19 cellular contexts compared by ENCODE assay signal in genomic region chr22:42696331-42696967, GRCh38. TPM values are rescaled to one million over a fixed set of nuclear protein-coding genes. Genes with fewer than 3 reads are reported as not detected.
A peak's percentile ranks its signal among the peaks of the same experiment; 100 is the strongest.
DNase-seq lines count a peak whose midpoint lies in the region; TF ChIP-seq lines count a peak whose summit lies in the region.
"Had no signal": no experiment of that assay in that cellular context is flagged by ENCODE, and none has a peak within 500 bp of the region (broad histone marks: within the 10 kb centered on the region; RNA-seq: fewer than 3 reads in every experiment).

No MANE protein-coding gene starts in this region.

- no peak for DNase-seq in HFFc6
- DNase-seq in coronary artery (ENCODE audit: low spot score) = no peak
- no peak for DNase-seq in tibial nerve (ENCODE audit: low spot score in 2 of 2)
- no peak for DNase-seq in effector CD8-positive, alpha-beta T cell (lab: John Stamatoyannopoulos, UW)
- no peak for DNase-seq in GOT3 (lab: John Stamatoyannopoulos, UW)
- DNase-seq in NCI-H748 (lab: John Stamatoyannopoulos, UW; ENCODE audit: unreplicated experiment) = no peak
- DNase-seq: AML-193; Caco-2; central memory CD4-positive, alpha-beta T cell; foreskin fibroblast; MG63; naive B cell; NCI-H1930; SIG-M5; stimulated activated naive CD4-positive, alpha-beta T cell treated with Interleukin-2 at 50 U/mL for 16 hours; T-helper 2 cell had no signal

- no peaks in the 10 kb centered on the region for H3K9me3 Mint-ChIP-seq in HFFc6
- H3K9me3 Mint-ChIP-seq: activated T-helper 1 cell treated with anti-CD3 and anti-CD28 coated beads, Interleukin-12 subunit alpha, Interleukin-12 subunit beta, Interleukin-2, Interleukin-4 antibody, amounts not matched to agents 30 ng/mL and 10 ng/mL and 1 ng/mL, durations not matched to agents 14 hours and 24 hours and 36 hours; naive B cell had no signal

- peaks cover 35% of the 10 kb centered on the region for H3K4me1 Mint-ChIP-seq in HFFc6 (ENCODE audit: low read depth)

- no peak overlapping the region for H3K9ac ChIP-seq in muscle layer of colon (ENCODE audit: low read length)

- TF ChIP-seq POLR2A in tibial nerve (IDR thresholded peaks at IDR 0.05) = no peak

- H3K36me3 ChIP-seq in muscle layer of colon (ENCODE audit: insufficient read depth, low read length) (peaks cover 16% of the 10 kb centered on the region), tibial nerve (peaks cover 0 to 32% (median 0%) of the 10 kb centered on the region in 3 donors)

- TF ChIP-seq EP300 in tibial nerve (IDR thresholded peaks at IDR 0.05) = no peak

- 77 to 83% methylated on average over 10 of the region's 10 CpGs for WGBS in tibial nerve, 2 donors

- H3K4me1 ChIP-seq in muscle layer of colon (ENCODE audit: insufficient read depth, low read length) = peaks cover 43% of the 10 kb centered on the region
- peaks cover 0 to 71% (median 18%) of the 10 kb centered on the region in 4 donors for H3K4me1 ChIP-seq in tibial nerve

- no peaks in the 10 kb centered on the region for H3K36me3 Mint-ChIP-seq in HFFc6 (ENCODE audit: low read depth)
- H3K36me3 Mint-ChIP-seq: naive B cell had no signal

- H3K4me3 ChIP-seq in coronary artery (no peak overlapping the region), muscle layer of colon (ENCODE audit: low read depth in 1 of 2, low read length in 2 of 2) (no peak overlapping the region), tibial nerve (no peak overlapping the region)
- H3K4me3 ChIP-seq: MG63 had no signal

- H3K4me3 Mint-ChIP-seq in HFFc6 = no peak overlapping the region
- H3K4me3 Mint-ChIP-seq: activated T-helper 1 cell treated with anti-CD3 and anti-CD28 coated beads, Interleukin-12 subunit alpha, Interleukin-12 subunit beta, Interleukin-2, Interleukin-4 antibody, amounts not matched to agents 30 ng/mL and 10 ng/mL and 1 ng/mL, durations not matched to agents 14 hours and 24 hours and 36 hours had no signal

- peak overlapping the region; percentile 33 for H3K27ac Mint-ChIP-seq in HFFc6
- H3K27ac Mint-ChIP-seq: activated T-helper 1 cell treated with anti-CD3 and anti-CD28 coated beads, Interleukin-12 subunit alpha, Interleukin-12 subunit beta, Interleukin-2, Interleukin-4 antibody, amounts not matched to agents 30 ng/mL and 10 ng/mL and 1 ng/mL, durations not matched to agents 14 hours and 24 hours and 36 hours had no signal

- TF ChIP-seq CTCF in HFFc6 (IDR thresholded peaks at IDR 0.05) = no peak
- no peak for TF ChIP-seq CTCF in coronary artery (IDR thresholded peaks at IDR 0.05)
- TF ChIP-seq CTCF in tibial nerve (IDR thresholded peaks at IDR 0.05) = no peak

- H3K27me3 ChIP-seq in muscle layer of colon (ENCODE audit: control insufficient read depth in 1 of 2, insufficient read depth in 2 of 2, low read length in 2 of 2) = no peaks in the 10 kb centered on the region
- no peaks in the 10 kb centered on the region for H3K27me3 ChIP-seq in tibial nerve
- H3K27me3 ChIP-seq: MG63 had no signal

- H3K27me3 Mint-ChIP-seq in HFFc6 (ENCODE audit: insufficient read depth) = no peaks in the 10 kb centered on the region; the same call in 1 of the 2 replicates
- H3K27me3 Mint-ChIP-seq: naive B cell had no signal

- H3K27ac ChIP-seq in coronary artery (peak overlapping the region; percentile 77 to 94), muscle layer of colon (ENCODE audit: low read depth, low read length) (peak overlapping the region; percentile 80), tibial nerve (peak overlapping the region in 3 of 4 donors; percentile 3 to 72 (median 52))

- H3K9me3 ChIP-seq in muscle layer of colon (ENCODE audit: low read length) = no peaks in the 10 kb centered on the region
- no peaks in the 10 kb centered on the region for H3K9me3 ChIP-seq in tibial nerve
- H3K9me3 ChIP-seq: Caco-2, MG63 had no signal

RNA-seq across cellular contexts. Expression of gene A4GALT, which starts 24.2 kb away (rescaled TPM):
- 10 to 100 TPM; 12.2 to 14.3 (median 13.1) TPM for total RNA-seq in HFFc6 (2021; fragmentation: NEBNext Ultra II Directional; extraction: Animal tissue kit (Norgen Biotek cat#: 25700))
- 100 to 1,000 TPM in 2 of 4 donors, 10 to 100 TPM in 2; 73.0 to 146 (median 99.0) TPM for total RNA-seq in tibial nerve
- total RNA-seq: activated T-helper 1 cell treated with anti-CD3 and anti-CD28 coated beads, Interleukin-12 subunit alpha, Interleukin-12 subunit beta, Interleukin-2, Interleukin-4 antibody, amounts not matched to agents 30 ng/mL and 10 ng/mL and 1 ng/mL, durations not matched to agents 14 hours and 24 hours and 36 hours had no signal

RNA-seq across cellular contexts. Expression of gene CYB5R3, which starts 47.3 kb away (rescaled TPM):
- total RNA-seq in HFFc6 (2021; fragmentation: NEBNext Ultra II Directional; extraction: Animal tissue kit (Norgen Biotek cat#: 25700)) = 100 to 1,000 TPM; 315 to 413 (median 347) TPM
- total RNA-seq in tibial nerve = 100 to 1,000 TPM; 134 to 200 (median 176) TPM

RNA-seq across cellular contexts. Expression of gene ATP5MGL, which starts 56.0 kb away (rescaled TPM):
- total RNA-seq in HFFc6 (2021; fragmentation: NEBNext Ultra II Directional; extraction: Animal tissue kit (Norgen Biotek cat#: 25700)) = under 1 TPM in 3 of 6 experiments, not detected in 3; 0.26 to 0.64 (median 0.54) TPM
- total RNA-seq in tibial nerve = 1 to 10 TPM in 1 of 4 donors, not detected in 3; 2.7 TPM
- total RNA-seq: G401 had no signal

Comparison
In these comparisons a context has a peak if more than half of its experiments do, and no peak if none do; other contexts are left out.
1. RNA of gene A4GALT, which starts 24.2 kb away (total RNA-seq): 73.0 to 146 TPM in tibial nerve; 12.2 to 14.3 TPM in HFFc6; every median in the first group is over 4 times any median in the second.
2. Peak in every context shown above with its lines, with median percentiles within 50 percentile points of each other: H3K27ac ChIP-seq.